ENCODE assay signal across 18 cellular contexts in genomic region chr5:176474476-176474875, GRCh38.
"Had no signal": no experiment of that assay in that cellular context is flagged by ENCODE, and none has a peak within 500 bp of the region (broad histone marks: within the 10 kb centered on the region; RNA-seq: fewer than 3 reads in every experiment).

No MANE protein-coding gene starts in this region.

- DNase-seq: activated CD4-positive, alpha-beta memory T cell treated with anti-CD3 and anti-CD28 coated beads for 36 hours; activated CD4-positive, alpha-beta T cell treated with anti-CD3 and anti-CD28 coated beads for 1 hour; activated gamma-delta T cell treated with Interleukin-2 at 50 U/mL for 16 hours; activated naive CD8-positive, alpha-beta T cell treated with anti-CD3 and anti-CD28 coated beads, Interleukin-2, amount 50 U/mL, for 24 hours; activated T-cell treated with anti-CD3 and anti-CD28 coated beads, Interleukin-2, amount 50 U/mL, for 4 hours; central memory CD4-positive, alpha-beta T cell; effector memory CD4-positive, alpha-beta T cell; kidney glomerular epithelial cell; midbrain; stimulated activated CD4-positive, alpha-beta T cell treated with anti-CD3 and anti-CD28 coated beads, Interleukin-15, amount 100 ng/mL, for 24 hours; stimulated activated CD4-positive, alpha-beta T cell treated with anti-CD3 and anti-CD28 coated beads, Interleukin-4, amount 100 ng/mL, for 4 hours; stimulated activated naive CD8-positive, alpha-beta T cell treated with anti-CD3 and anti-CD28 coated beads, Interleukin-15, amount 100 ng/mL, for 72 hours; T-helper 9 cell; testis had no signal

- H3K4me3 ChIP-seq: hepatocyte, neural progenitor cell, testis had no signal

- ATAC-seq: activated naive CD8-positive, alpha-beta T cell treated with anti-CD3 and anti-CD28 coated beads, Interleukin-2, amount 50 U/mL, for 24 hours; activated T-cell treated with anti-CD3 and anti-CD28 coated beads, Interleukin-2, amount 50 U/mL, for 4 hours; stimulated activated naive CD8-positive, alpha-beta T cell treated with anti-CD3 and anti-CD28 coated beads, Interleukin-15, amount 100 ng/mL, for 72 hours had no signal

- H3K27me3 ChIP-seq: hepatocyte, neural progenitor cell, testis had no signal

- H3K27ac ChIP-seq: epithelial cell of prostate, hepatocyte, neural progenitor cell, parathyroid adenoma, testis had no signal

- H3K4me2 ChIP-seq: hepatocyte, neural progenitor cell had no signal

- H3K36me3 ChIP-seq: neural progenitor cell had no signal

- H3K9ac ChIP-seq: neural progenitor cell, parathyroid adenoma had no signal

- H3K27me3 Mint-ChIP-seq: activated CD4-positive, alpha-beta memory T cell treated with anti-CD3 and anti-CD28 coated beads for 36 hours; activated naive CD8-positive, alpha-beta T cell treated with anti-CD3 and anti-CD28 coated beads, Interleukin-2, amount 50 U/mL, for 24 hours; stimulated activated naive CD8-positive, alpha-beta T cell treated with anti-CD3 and anti-CD28 coated beads, Interleukin-15, amount 100 ng/mL, for 72 hours had no signal

- H3K9me3 Mint-ChIP-seq: activated naive CD8-positive, alpha-beta T cell treated with anti-CD3 and anti-CD28 coated beads, Interleukin-2, amount 50 U/mL, for 24 hours; activated T-cell treated with anti-CD3 and anti-CD28 coated beads, Interleukin-2, amount 50 U/mL, for 4 hours; stimulated activated naive CD8-positive, alpha-beta T cell treated with anti-CD3 and anti-CD28 coated beads, Interleukin-15, amount 100 ng/mL, for 72 hours had no signal

- H3K4me3 Mint-ChIP-seq: activated CD4-positive, alpha-beta memory T cell treated with anti-CD3 and anti-CD28 coated beads for 36 hours; activated naive CD8-positive, alpha-beta T cell treated with anti-CD3 and anti-CD28 coated beads, Interleukin-2, amount 50 U/mL, for 24 hours; activated T-cell treated with anti-CD3 and anti-CD28 coated beads, Interleukin-2, amount 50 U/mL, for 4 hours; neural progenitor cell; stimulated activated naive CD8-positive, alpha-beta T cell treated with anti-CD3 and anti-CD28 coated beads, Interleukin-15, amount 100 ng/mL, for 72 hours had no signal

- H3K27ac Mint-ChIP-seq: activated CD4-positive, alpha-beta memory T cell treated with anti-CD3 and anti-CD28 coated beads for 36 hours; activated naive CD8-positive, alpha-beta T cell treated with anti-CD3 and anti-CD28 coated beads, Interleukin-2, amount 50 U/mL, for 24 hours; neural progenitor cell had no signal

- H3K9me3 ChIP-seq: testis had no signal

- H3K4me1 Mint-ChIP-seq: neural progenitor cell had no signal

- H3K4me1 ChIP-seq: neural progenitor cell, parathyroid adenoma, testis had no signal

- H2AFZ ChIP-seq: hepatocyte, neural progenitor cell, parathyroid adenoma had no signal
